Comparison of ENCODE assay signal across 17 cellular contexts in genomic region chr2:119672161-119672862, GRCh38. TPM values are rescaled to one million over a fixed set of nuclear protein-coding genes. Genes with fewer than 3 reads are reported as not detected.
DNase-seq lines count a peak whose midpoint lies in the region; ATAC-seq, FAIRE-seq and TF ChIP-seq lines count a peak whose summit lies in the region.
"Had no signal": no experiment of that assay in that cellular context is flagged by ENCODE, and none has a peak within 500 bp of the region (broad histone marks: within the 10 kb centered on the region; RNA-seq: fewer than 3 reads in every experiment).

No MANE protein-coding gene starts in this region.

- TF ChIP-seq CTCF in GM23338 (conservative IDR thresholded peaks at IDR 0.05; ENCODE audit: low read depth in 2 of 2): no peak
- no peak for TF ChIP-seq CTCF in WTC11 (IDR thresholded peaks at IDR 0.05)
- no peak for TF ChIP-seq CTCF in endothelial cell of umbilical vein (IDR thresholded peaks at IDR 0.05; ENCODE audit: extremely low read depth in 1 of 2, insufficient read depth in 1 of 2, low read depth in 1 of 2, low read length in 2 of 2)

- H3K9ac ChIP-seq in endothelial cell of umbilical vein (replicated peaks; ENCODE audit: extremely low read depth, insufficient read depth, low read length): no peak overlapping the region
- H3K9ac ChIP-seq: BLaER1 had no signal

- H3K4me3 Mint-ChIP-seq in GM23338: no peak overlapping the region
- no peak overlapping the region for H3K4me3 Mint-ChIP-seq in WTC11
- H3K4me3 Mint-ChIP-seq: CD8-positive, alpha-beta memory T cell had no signal

- POLR2A ChIA-PET in WTC11 (lab: Charles Lee) (no interaction called here), endothelial cell of umbilical vein (lab: Charles Lee) (no interaction called here)

- no peaks in the 10 kb centered on the region for H3K9me3 ChIP-seq in endothelial cell of umbilical vein (replicated peaks; ENCODE audit: control insufficient read depth, insufficient read depth, low read length)
- H3K9me3 ChIP-seq: BLaER1, Caco-2 had no signal

- DNase-seq in GM23338 (ENCODE audit: low spot score): no peak
- DNase-seq in WTC11 (ENCODE audit: low spot score): no peak
- DNase-seq in endothelial cell of umbilical vein (ENCODE audit: low read depth, low spot score): peak; percentile 13
- DNase-seq in posterior vena cava (ENCODE audit: low spot score): peak; percentile 19
- no peak for DNase-seq in RCC 7860 (ENCODE audit: low spot score)
- no peak for DNase-seq in NCI-H526 treated with DMSO at 0.1 percent for 48 hours (lab: John Stamatoyannopoulos, UW)
- DNase-seq: 8988T; AML-193; Caco-2; CD8-positive, alpha-beta memory T cell; DND-41; GDM1 had no signal

- no peak for FAIRE-seq in endothelial cell of umbilical vein (lab: Jason Lieb, UNC)
- no peak for FAIRE-seq in RCC 7860 (lab: Jason Lieb, UNC)
- FAIRE-seq: GM12892, GM19239, H54 had no signal

- BruUV-seq in endothelial cell of umbilical vein (replicated peaks; lab: Mats Ljungman, UMichigan): no TSS peak

- H3K4me3 ChIP-seq in GM23338 (0 out of 2 replicates have a peak overlapping the region, but pooled peaks have one; percentile 21), endothelial cell of umbilical vein (replicated peaks in 1 of 3; ENCODE audit: insufficient read depth in 1 of 3, low read depth in 1 of 3, low read length in 3 of 3) (no peak overlapping the region)
- H3K4me3 ChIP-seq: BLaER1 had no signal

- no peaks in the 10 kb centered on the region for H3K9me1 ChIP-seq in endothelial cell of umbilical vein (replicated peaks; ENCODE audit: control insufficient read depth, extremely low read depth, insufficient read depth, low read length)

- peak; percentile 45 for ATAC-seq in GM23338
- ATAC-seq in WTC11: peak; percentile 77
- no peak for ATAC-seq in HG02642 (IDR thresholded peaks at IDR 0.05; ENCODE audit: poor library complexity, unreplicated experiment)

- CTCF ChIA-PET in WTC11 (lab: Charles Lee) (interaction anchor here (1.2 to 1.5 kb wide), 2 partner anchors 29 to 31 kb away, joined by 4 to 5 read pairs; no protein-coding TSS in a partner anchor), endothelial cell of umbilical vein (lab: Charles Lee) (interaction anchor here (1.9 kb wide), 1 partner anchor 11 kb away, joined by 4 read pairs; no protein-coding TSS in a partner anchor)

- no peaks in the 10 kb centered on the region for H3K9me3 Mint-ChIP-seq in GM23338
- H3K9me3 Mint-ChIP-seq in WTC11: no peaks in the 10 kb centered on the region
- H3K9me3 Mint-ChIP-seq: CD8-positive, alpha-beta memory T cell had no signal

- H3K4me1 ChIP-seq in GM23338 (ENCODE audit: insufficient read depth) (peaks cover 25% of the 10 kb centered on the region), endothelial cell of umbilical vein (ENCODE audit: control insufficient read depth, extremely low read depth, insufficient read depth, low read length) (peaks cover 2% of the 10 kb centered on the region)
- H3K4me1 ChIP-seq: Caco-2 had no signal

- H3K27me3 Mint-ChIP-seq in GM23338 (ENCODE audit: insufficient read depth, low read depth, poor library complexity) (peaks cover 4% of the 10 kb centered on the region), WTC11 (ENCODE audit: low read depth) (peaks cover 2% of the 10 kb centered on the region; the same call in 1 of the 2 replicates)
- H3K27me3 Mint-ChIP-seq: CD8-positive, alpha-beta memory T cell had no signal

- peak overlapping the region; percentile 96 for H2AFZ ChIP-seq in GM23338
- no peak overlapping the region for H2AFZ ChIP-seq in endothelial cell of umbilical vein (ENCODE audit: low read depth, low read length)

- H3K79me2 ChIP-seq in GM23338 (replicated peaks; ENCODE audit: insufficient read depth): no peaks in the 10 kb centered on the region
- no peaks in the 10 kb centered on the region for H3K79me2 ChIP-seq in endothelial cell of umbilical vein (ENCODE audit: control insufficient read depth, insufficient read depth, low read length)

- H3K36me3 ChIP-seq in GM23338 (ENCODE audit: insufficient read depth): no peaks in the 10 kb centered on the region
- no peaks in the 10 kb centered on the region for H3K36me3 ChIP-seq in endothelial cell of umbilical vein (ENCODE audit: control insufficient read depth in 2 of 2, extremely low read depth in 1 of 2, insufficient read depth in 2 of 2, low read length in 2 of 2)
- H3K36me3 ChIP-seq: BLaER1 had no signal

- H3K4me2 ChIP-seq in GM23338: peak overlapping the region; percentile 68
- no peak overlapping the region for H3K4me2 ChIP-seq in endothelial cell of umbilical vein (ENCODE audit: insufficient read depth, low read length)
- H3K4me2 ChIP-seq: BLaER1 had no signal

- H3K27ac Mint-ChIP-seq in GM23338: no peak overlapping the region
- no peak overlapping the region for H3K27ac Mint-ChIP-seq in WTC11
- H3K27ac Mint-ChIP-seq: CD8-positive, alpha-beta memory T cell had no signal

- H3K27me3 ChIP-seq in GM23338 (ENCODE audit: insufficient read depth) (no peaks in the 10 kb centered on the region), endothelial cell of umbilical vein (ENCODE audit: control insufficient read depth in 2 of 2, insufficient read depth in 2 of 2, low read length in 2 of 2) (peaks cover 3 to 4% of the 10 kb centered on the region in 2 experiments)
- H3K27me3 ChIP-seq: BLaER1 had no signal

- intact Hi-C loops in endothelial cell of umbilical vein (cut with micrococcal nuclease) (no loop called here), posterior vena cava (cut with DNase I) (no loop called here)

- H3K27ac ChIP-seq in GM23338 (ENCODE audit: low read depth): no peak overlapping the region; the same call in 1 of the 2 replicates
- H3K27ac ChIP-seq in endothelial cell of umbilical vein (ENCODE audit: insufficient read depth, low read depth, low read length): no peak overlapping the region
- H3K27ac ChIP-seq: BLaER1 had no signal

- no peaks in the 10 kb centered on the region for H3K36me3 Mint-ChIP-seq in GM23338 (ENCODE audit: low read depth)
- no peaks in the 10 kb centered on the region for H3K36me3 Mint-ChIP-seq in WTC11
- H3K36me3 Mint-ChIP-seq: CD8-positive, alpha-beta memory T cell had no signal

- dilution Hi-C loops in endothelial cell of umbilical vein (cut with MboI; ENCODE audit: extremely low pct_ligation_motif_present, low sequenced_read_pairs): no loop called here

- H3F3A ChIP-seq in GM23338 (replicated peaks; ENCODE audit: low read depth): no peaks in the 10 kb centered on the region; the same call in 1 of the 2 replicates

- peaks cover 13% of the 10 kb centered on the region; the same call in 1 of the 2 replicates for H3K9me2 ChIP-seq in GM23338 (ENCODE audit: insufficient read depth)

- H3K4me1 Mint-ChIP-seq in GM23338 (peaks cover 22% of the 10 kb centered on the region), WTC11 (peaks cover 26% of the 10 kb centered on the region)

- TF ChIP-seq POLR2A in endothelial cell of umbilical vein (IDR thresholded peaks at IDR 0.05; ENCODE audit: low read depth, low read length): no peak

- H4K20me1 ChIP-seq in GM23338 (replicated peaks; ENCODE audit: insufficient read depth) (no peaks in the 10 kb centered on the region), endothelial cell of umbilical vein (replicated peaks; ENCODE audit: control insufficient read depth, extremely low read depth, insufficient read depth, low read length) (no peaks in the 10 kb centered on the region)
- H4K20me1 ChIP-seq: BLaER1 had no signal

TF ChIP-seq in GM23338, 12 proteins besides CTCF, POLR2A, EP300 and RAD21:
- TF ChIP-seq STAT1 (IDR thresholded peaks at IDR 0.05; ENCODE audit: unreplicated experiment): no peak

TF ChIP-seq in WTC11, 78 proteins besides CTCF, POLR2A, EP300 and RAD21 (continues in another document):
- TF ChIP-seq ZBTB43 (CRISPR knock-in tag; IDR thresholded peaks at IDR 0.05): no peak

TF ChIP-seq in endothelial cell of umbilical vein, 7 proteins besides CTCF, POLR2A, EP300 and RAD21:
- TF ChIP-seq POLR2AphosphoS5 (IDR thresholded peaks at IDR 0.05; ENCODE audit: insufficient read depth, low read depth, low read length) (no peak), MYC (IDR thresholded peaks at IDR 0.05; ENCODE audit: low read depth, low read length) (no peak), MAX (IDR thresholded peaks at IDR 0.05; ENCODE audit: insufficient read depth, insufficient read length) (no peak), JUN (IDR thresholded peaks at IDR 0.05; ENCODE audit: borderline replicate concordance, insufficient read depth, insufficient read length, low read depth) (no peak), FOS (IDR thresholded peaks at IDR 0.05; ENCODE audit: borderline replicate concordance, insufficient read depth, low read length) (no peak), GATA2 (IDR thresholded peaks at IDR 0.05; ENCODE audit: insufficient read depth, insufficient read length, low read depth, low read length) (no peak), EZH2 (IDR thresholded peaks at IDR 0.05; ENCODE audit: borderline replicate concordance, low read depth, low read length, severe bottlenecking) (no peak)

RNA-seq across cellular contexts. Expression of gene TMEM177, which starts 6.7 kb away (rescaled TPM):
- total RNA-seq in GM23338 (2014; rRNA removed; shearing (Covaris generic)): 52.0 and 58.7 TPM in 2 replicates
- polyA plus RNA-seq in GM23338 (2016; fragmentation: Nextera tagmentation; extraction: Ambion mirVana): 45.1 and 50.5 TPM in 2 replicates
- total RNA-seq in WTC11 (2021): 33.5 to 41.1 TPM (median 34.1 TPM) in 3 replicates
- 9.8 and 11.5 TPM in 2 replicates for total RNA-seq in endothelial cell of umbilical vein
- polyA plus RNA-seq in endothelial cell of umbilical vein: 20.2 and 25.8 TPM in 2 replicates
- 12.9 and 14.7 TPM in 2 replicates for polyA plus RNA-seq in endothelial cell of umbilical vein (2011; cell fraction: cytosol; rRNA removed)
- polyA plus RNA-seq in endothelial cell of umbilical vein (2011; cell fraction: nucleus; rRNA removed): 7.2 and 7.3 TPM in 2 replicates
- polyA plus RNA-seq in endothelial cell of umbilical vein (2012): 12.1 and 12.6 TPM in 2 replicates
- 9.8 and 10.8 TPM in 2 replicates for polyA minus RNA-seq in endothelial cell of umbilical vein
- polyA minus RNA-seq in endothelial cell of umbilical vein (2011; cell fraction: cytosol; rRNA and poly(A)+ RNA removed): 7.7 TPM
- polyA minus RNA-seq in endothelial cell of umbilical vein (2011; cell fraction: nucleus; rRNA and poly(A)+ RNA removed): 3.3 and 4.4 TPM in 2 replicates
- total RNA-seq in posterior vena cava: 1 to 10 TPM; 5.3 TPM

Comparison
In these comparisons a context has a peak if more than half of its experiments do, and no peak if none do; other contexts are left out.
1. DNase-seq: peak in endothelial cell of umbilical vein (single experiment) and posterior vena cava (single experiment); none in GM23338 (single experiment), WTC11 (single experiment), RCC 7860 (single experiment) and NCI-H526 treated with DMSO at 0.1 percent for 48 hours (single experiment).